7 cellular contexts compared by ENCODE assay signal in the genomic region with DNA sequence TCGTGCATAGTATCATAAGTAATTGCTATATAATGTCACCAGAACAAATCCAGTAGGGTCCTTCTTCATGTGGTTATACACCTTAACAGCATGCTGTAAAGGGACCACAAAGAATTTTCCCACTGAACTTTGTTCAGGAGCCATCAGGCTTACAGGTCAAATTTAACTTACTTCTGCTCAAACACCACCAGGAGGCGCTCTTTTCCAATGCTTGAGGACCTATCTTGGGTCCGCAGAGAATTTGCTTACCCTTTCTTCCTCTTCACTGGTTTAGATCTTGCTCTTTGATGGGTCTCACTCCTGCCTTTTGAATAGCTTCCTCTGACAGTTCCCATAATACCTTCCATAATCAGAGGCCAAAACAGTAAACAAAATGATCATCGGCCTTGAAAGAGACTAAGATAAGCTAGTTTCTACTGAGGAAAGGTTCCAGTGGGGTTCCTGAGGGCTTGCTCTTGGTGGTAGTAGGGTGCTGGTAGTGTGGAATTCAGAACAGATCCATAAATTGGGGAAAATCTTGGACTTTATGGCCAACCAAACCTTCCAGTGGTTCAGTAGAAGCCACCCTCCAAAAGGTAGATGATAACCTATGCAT. TPM values are rescaled to one million over a fixed set of nuclear protein-coding genes. Genes with fewer than 3 reads are reported as not detected.
A peak's percentile ranks its signal among the peaks of the same experiment; 100 is the strongest.
DNase-seq lines count a peak whose midpoint lies in the region; ATAC-seq, FAIRE-seq and TF ChIP-seq lines count a peak whose summit lies in the region.

No MANE protein-coding gene starts in this region.

- intact Hi-C loops in K562 (cut with micrococcal nuclease), result loop anchor here (1.0 kb wide), 1 partner anchor 73 kb away; no protein-coding TSS in a partner anchor

- TF ChIP-seq EP300 in K562 (IDR thresholded peaks at IDR 0.05; ENCODE audit: low read length), result no peak

- 0% methylated on average over 4 of the region's 4 CpGs for WGBS in K562 (ENCODE audit: insufficient coverage, low coverage, missing lambda C conversion rate)

- H4K20me1 ChIP-seq in K562 (replicated peaks; ENCODE audit: control insufficient read depth, insufficient read depth, low read length), result no peaks in the 10 kb centered on the region

- TF ChIP-seq RAD21 in K562 (CRISPR knock-in tag; conservative IDR thresholded peaks at IDR 0.05 in 1 of 2, IDR thresholded peaks at IDR 0.05 in 1 of 2), result peak; percentile 54 to 84

- H3K36me3 ChIP-seq in K562 (ENCODE audit: control insufficient read depth, insufficient read depth, low read length), result no peaks in the 10 kb centered on the region

- peaks cover 2% of the 10 kb centered on the region for H3K4me1 Mint-ChIP-seq in T-helper 17 cell

- no peak overlapping the region for H3K27ac ChIP-seq in K562 (ENCODE audit: extremely low read depth, low read depth, low read length)

- H3K27me3 ChIP-seq in K562 (ENCODE audit: control insufficient read depth in 2 of 2, insufficient read depth in 2 of 2, low read length in 2 of 2), result no peaks in the 10 kb centered on the region

- no peaks in the 10 kb centered on the region for H3K27me3 Mint-ChIP-seq in T-helper 17 cell

- no peak overlapping the region for H3K9ac ChIP-seq in K562 (ENCODE audit: insufficient read depth in 1 of 2, low read depth in 2 of 2, low read length in 2 of 2)

- in situ Hi-C loops in K562 (cut with MboI), result loop anchor here (5.0 kb wide), 1 partner anchor 73 kb away; no protein-coding TSS in a partner anchor

- CTCF ChIA-PET in K562 (lab: Yijun Ruan, JAX; ENCODE audit: low intra/inter-chr PET ratio), result interaction anchor here (0.6 to 2.5 kb wide), 4 partner anchors 73 to 861 kb away, joined by 3 to 14 read pairs (median 3); no protein-coding TSS in a partner anchor

- H3K4me1 ChIP-seq in K562 (replicated peaks in 1 of 2; ENCODE audit: control insufficient read depth in 2 of 2, insufficient read depth in 2 of 2, low read length in 2 of 2), result no peaks in the 10 kb centered on the region

- H3K79me2 ChIP-seq in K562 (ENCODE audit: control insufficient read depth, insufficient read depth, low read length), result no peaks in the 10 kb centered on the region

- no peak for TF ChIP-seq POLR2A in K562 (conservative IDR thresholded peaks at IDR 0.05)

- POLR2A ChIA-PET in K562 (lab: Yijun Ruan, JAX), result interaction anchor here (0.8 kb wide), 1 partner anchor 22 kb away, joined by 3 read pairs; no protein-coding TSS in a partner anchor

- H3K9me1 ChIP-seq in K562 (ENCODE audit: control insufficient read depth, insufficient read depth, low read length), result no peaks in the 10 kb centered on the region

- TF ChIP-seq CTCF in GM10266 (IDR thresholded peaks at IDR 0.05; ENCODE audit: control insufficient read depth, insufficient read depth, low read depth, missing control alignments) (peak; percentile 78), K562 (IDR thresholded peaks at IDR 0.05 in 2 of 3, conservative IDR thresholded peaks at IDR 0.05 in 1 of 3; ENCODE audit: insufficient read depth in 2 of 3, low read depth in 1 of 3, low read length in 3 of 3) (peak; percentile 75 to 95 (median 81))

- no peak overlapping the region for H3K4me3 ChIP-seq in K562

- H3K27ac Mint-ChIP-seq in T-helper 17 cell, result no peak overlapping the region

- ATAC-seq in T-helper 17 cell, result peak; percentile 50
- peak; percentile 86 for ATAC-seq in K562
- ATAC-seq in GM21526 (IDR thresholded peaks at IDR 0.05; ENCODE audit: low FRiP score, unreplicated experiment), result no peak

- H3K9me3 ChIP-seq in T-helper 17 cell (ENCODE audit: control insufficient read depth, low read length, poor library complexity, severe bottlenecking), result peaks cover 6% of the 10 kb centered on the region
- no peaks in the 10 kb centered on the region for H3K9me3 ChIP-seq in K562 (replicated peaks; ENCODE audit: control insufficient read depth, insufficient read depth, low read depth, low read length)

- peak; percentile 75 for FAIRE-seq in K562 (lab: Jason Lieb, UNC)
- peak; percentile 71 for FAIRE-seq in islet of Langerhans (lab: Jason Lieb, UNC)

- H3K4me2 ChIP-seq in K562 (ENCODE audit: insufficient read depth, low read length), result no peak overlapping the region

- H2AFZ ChIP-seq in K562 (ENCODE audit: low read depth, low read length), result no peak overlapping the region

- BruUV-seq in K562 (replicated peaks; lab: Mats Ljungman, UMichigan), result no TSS peak

- H3K36me3 Mint-ChIP-seq in T-helper 17 cell (ENCODE audit: low read depth), result no peaks in the 10 kb centered on the region

- peak; percentile 34 for DNase-seq in GM10266 (ENCODE audit: extremely low spot score)
- peak; percentile 78 for DNase-seq in NCI-H146 (lab: John Stamatoyannopoulos, UW)
- peak in 2 of 3 donors; percentile 23 to 38 for DNase-seq in T-helper 17 cell
- DNase-seq in K562 (ENCODE audit: extremely low read depth in 1 of 4, low spot score in 3 of 4), result peak; percentile 39 to 80 (median 52)
- peak; percentile 60 for DNase-seq in stimulated activated CD4-positive, alpha-beta T cell treated with anti-CD3 and anti-CD28 coated beads, Interleukin-2, amount 100 ng/mL, for 4 hours (ENCODE audit: low read depth)

- H3K4me3 Mint-ChIP-seq in T-helper 17 cell, result no peak overlapping the region

TF ChIP-seq in K562, 482 proteins besides CTCF, POLR2A, EP300 and RAD21:
- TF ChIP-seq ZFPM2 (CRISPR knock-in tag; IDR thresholded peaks at IDR 0.05) (no peak), SMC3 (conservative IDR thresholded peaks at IDR 0.05; ENCODE audit: insufficient read depth, low read depth, low read length) (peak; percentile 77), RCOR1 (IDR thresholded peaks at IDR 0.05; ENCODE audit: borderline replicate concordance in 1 of 2, low read depth in 2 of 2, low read length in 2 of 2) (0 out of 4 replicates have a peak, but pooled peaks of 1 of the 2 experiments have one; percentile 9)
- TF ChIP-seq, protein P1, sequence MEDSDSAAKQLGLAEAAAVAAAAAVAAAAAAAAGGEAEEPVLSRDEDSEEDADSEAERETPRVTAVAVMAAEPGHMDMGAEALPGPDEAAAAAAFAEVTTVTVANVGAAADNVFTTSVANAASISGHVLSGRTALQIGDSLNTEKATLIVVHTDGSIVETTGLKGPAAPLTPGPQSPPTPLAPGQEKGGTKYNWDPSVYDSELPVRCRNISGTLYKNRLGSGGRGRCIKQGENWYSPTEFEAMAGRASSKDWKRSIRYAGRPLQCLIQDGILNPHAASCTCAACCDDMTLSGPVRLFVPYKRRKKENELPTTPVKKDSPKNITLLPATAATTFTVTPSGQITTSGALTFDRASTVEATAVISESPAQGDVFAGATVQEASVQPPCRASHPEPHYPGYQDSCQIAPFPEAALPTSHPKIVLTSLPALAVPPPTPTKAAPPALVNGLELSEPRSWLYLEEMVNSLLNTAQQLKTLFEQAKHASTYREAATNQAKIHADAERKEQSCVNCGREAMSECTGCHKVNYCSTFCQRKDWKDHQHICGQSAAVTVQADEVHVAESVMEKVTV (CRISPR knock-in tag; IDR thresholded peaks at IDR 0.05), result peak; percentile 26; the same call in 1 of the 2 replicates

RNA-seq across cellular contexts. Expression of a gene that starts 37.4 kb away (rescaled TPM):
- total RNA-seq in T-helper 17 cell (under 1 TPM in 1 of 2 donors, not detected in 1; 0.82 TPM), K562 (2014; rRNA removed) (0.20 TPM in 1 of 2 replicates, not detected in the other), K562 (2014; rRNA removed; fragmentation: Illumina TruSeq; extraction: Trizol) (not detected in 2 replicates), K562 (2015; rRNA removed; fragmentation: Illumina TruSeq; extraction: Trizol) (0.08 TPM in 1 of 2 replicates, not detected in the other), K562 (2021) (not detected in 2 replicates)
- 0.12 and 0.65 TPM in 2 replicates for total RNA-seq in K562 (2011; cell fraction: chromatin; rRNA removed; ENCODE audit: low replicate concordance)
- total RNA-seq in K562 (2011; cell fraction: nucleolus; rRNA removed), result not detected in 2 replicates
- 0.23 and 0.37 TPM in 2 replicates for total RNA-seq in K562 (2011; cell fraction: nucleoplasm; rRNA removed)
- polyA plus RNA-seq in K562 (2011; rRNA removed) (not detected in 2 replicates), K562 (2014; fragmentation: Illumina TruSeq; extraction: Trizol) (not detected in 2 replicates), K562 (2014; fragmentation: Nextera tagmentation; extraction: Ambion mirVana) (not detected), K562 (2014; rRNA removed) (not detected in 2 replicates)
- polyA plus RNA-seq in K562 (2011; cell fraction: cytosol; rRNA removed), result not detected in 2 replicates
- not detected in 2 replicates for polyA plus RNA-seq in K562 (2011; cell fraction: nucleus; rRNA removed)
- polyA plus RNA-seq in K562 (2012), result 0.09 and 0.29 TPM in 2 replicates
- polyA minus RNA-seq in K562 (2011; rRNA and poly(A)+ RNA removed), result not detected in 2 replicates
- not detected in 2 replicates for polyA minus RNA-seq in K562 (2011; cell fraction: cytosol; rRNA and poly(A)+ RNA removed)
- not detected in 2 replicates for polyA minus RNA-seq in K562 (2011; cell fraction: nucleus; rRNA and poly(A)+ RNA removed)

RNA-seq across cellular contexts. Expression of a gene that starts 37.9 kb away (rescaled TPM):
- total RNA-seq in T-helper 17 cell (10 to 100 TPM in 1 of 2 donors, 1 to 10 TPM in 1; 9.0 to 11.5 TPM), K562 (2014; rRNA removed) (0.20 TPM in 1 of 2 replicates, not detected in the other), K562 (2014; rRNA removed; fragmentation: Illumina TruSeq; extraction: Trizol) (0.29 and 0.44 TPM in 2 replicates), K562 (2015; rRNA removed; fragmentation: Illumina TruSeq; extraction: Trizol) (0.18 and 0.19 TPM in 2 replicates), K562 (2021) (0.24 and 0.56 TPM in 2 replicates)
- total RNA-seq in K562 (2011; cell fraction: chromatin; rRNA removed; ENCODE audit: low replicate concordance), result 0.21 and 1.0 TPM in 2 replicates
- total RNA-seq in K562 (2011; cell fraction: nucleolus; rRNA removed), result 0.33 and 0.53 TPM in 2 replicates
- 1.1 TPM in 2 replicates for total RNA-seq in K562 (2011; cell fraction: nucleoplasm; rRNA removed)
- polyA plus RNA-seq in K562 (2011; rRNA removed) (0.09 and 0.95 TPM in 2 replicates), K562 (2014; fragmentation: Illumina TruSeq; extraction: Trizol) (0.30 and 0.39 TPM in 2 replicates), K562 (2014; fragmentation: Nextera tagmentation; extraction: Ambion mirVana) (under 1 TPM; 0.08 to 0.10 TPM), K562 (2014; rRNA removed) (0.22 and 1.0 TPM in 2 replicates)
- 0.01 and 0.03 TPM in 2 replicates for polyA plus RNA-seq in K562 (2011; cell fraction: cytosol; rRNA removed)
- 0.39 and 0.97 TPM in 2 replicates for polyA plus RNA-seq in K562 (2011; cell fraction: nucleus; rRNA removed)
- 0.33 and 0.62 TPM in 2 replicates for polyA plus RNA-seq in K562 (2012)
- 0.15 and 0.32 TPM in 2 replicates for polyA minus RNA-seq in K562 (2011; rRNA and poly(A)+ RNA removed)
- not detected in 2 replicates for polyA minus RNA-seq in K562 (2011; cell fraction: cytosol; rRNA and poly(A)+ RNA removed)
- 0.11 and 0.13 TPM in 2 replicates for polyA minus RNA-seq in K562 (2011; cell fraction: nucleus; rRNA and poly(A)+ RNA removed)

Comparison
In these comparisons a context has a peak if more than half of its experiments do, and no peak if none do; other contexts are left out.
1. RNA of a gene that starts 37.9 kb away (total RNA-seq): 9.0 to 11.5 TPM in T-helper 17 cell; 0.18 to 1.1 TPM in K562; every median in the first group is over 4 times any median in the second.
2. Peak in every context shown above with its lines, with median percentiles within 50 percentile points of each other: DNase-seq.